ENCODE assay signal across 27 cellular contexts in genomic region chr20:5161536-5162164, GRCh38.
"Had no signal": no experiment of that assay in that cellular context is flagged by ENCODE, and none has a peak within 500 bp of the region (broad histone marks: within the 10 kb centered on the region; RNA-seq: fewer than 3 reads in every experiment).

No MANE protein-coding gene starts in this region.

- H3K36me3 ChIP-seq: Peyer's patch, SJCRH30 had no signal

- H3K36me3 Mint-ChIP-seq: brain had no signal

- H3K27me3 ChIP-seq: Peyer's patch, SJCRH30 had no signal

- H3K27ac Mint-ChIP-seq: activated CD4-positive, alpha-beta T cell treated with anti-CD3 and anti-CD28 coated beads, Interleukin-2, amount 10 ng/mL, durations not matched to agents 24 days and 14 days; activated CD8-positive, alpha-beta T cell treated with anti-CD3 and anti-CD28 coated beads for 36 hours; activated naive CD4-positive, alpha-beta T cell treated with anti-CD3 and anti-CD28 coated beads for 36 hours; activated naive CD8-positive, alpha-beta T cell; activated naive CD8-positive, alpha-beta T cell treated with anti-CD3 and anti-CD28 coated beads, Interleukin-2, amount 50 U/mL, for 24 hours; activated T-helper 1 cell treated with anti-CD3 and anti-CD28 coated beads, Interleukin-12 subunit alpha, Interleukin-12 subunit beta, Interleukin-2, Interleukin-4 antibody, amounts not matched to agents 30 ng/mL and 10 ng/mL and 1 ng/mL, durations not matched to agents 14 hours and 24 hours and 36 hours; brain; T-helper 1 cell treated with Interleukin-12 subunit alpha and Interleukin-12 subunit beta and Interleukin-4 antibody, amounts not matched to agents 30 μg/mL and 1 μg/mL, for 36 hours; T-helper 2 cell treated with Interferon-gamma antibody and Interleukin-4, amounts not matched to agents 5 μg/mL and 100 μg/mL, for 36 hours had no signal

- DNase-seq: activated CD4-positive, alpha-beta T cell treated with anti-CD3 and anti-CD28 coated beads, Interleukin-2, amount 10 ng/mL, durations not matched to agents 24 days and 14 days; activated CD4-positive, alpha-beta T cell treated with anti-CD3 and anti-CD28 coated beads, Interleukin-2, amount 50 U/mL, for 4 hours; activated CD8-positive, alpha-beta T cell treated with anti-CD3 and anti-CD28 coated beads for 36 hours; activated gamma-delta T cell treated with Interleukin-2 at 50 U/mL for 16 hours; activated naive CD4-positive, alpha-beta T cell treated with anti-CD3 and anti-CD28 coated beads for 36 hours; activated naive CD8-positive, alpha-beta T cell treated with anti-CD3 and anti-CD28 coated beads, Interleukin-2, amount 50 U/mL, for 24 hours; activated T-cell treated with anti-CD3 and anti-CD28 coated beads, Interleukin-2, amount 50 U/mL, for 4 hours; anterior cingulate cortex; MV-4-11; NCI-H1092; NCI-H1436 treated with DMSO at 0.1 percent for 48 hours; NCI-H1694 treated with DMSO at 0.1 percent for 48 hours; NCI-H2029; NCI-H345; NCI-H524 treated with DMSO at 0.1 percent for 48 hours; Peyer's patch; RPMI8226; SJCRH30 had no signal

- H3K4me3 Mint-ChIP-seq: activated CD4-positive, alpha-beta T cell treated with anti-CD3 and anti-CD28 coated beads, Interleukin-2, amount 10 ng/mL, durations not matched to agents 24 days and 14 days; activated CD8-positive, alpha-beta T cell treated with anti-CD3 and anti-CD28 coated beads for 36 hours; activated naive CD4-positive, alpha-beta T cell treated with anti-CD3 and anti-CD28 coated beads for 36 hours; activated naive CD8-positive, alpha-beta T cell; activated naive CD8-positive, alpha-beta T cell treated with anti-CD3 and anti-CD28 coated beads, Interleukin-2, amount 50 U/mL, for 24 hours; activated T-cell treated with anti-CD3 and anti-CD28 coated beads, Interleukin-2, amount 50 U/mL, for 4 hours; activated T-helper 1 cell treated with anti-CD3 and anti-CD28 coated beads, Interleukin-12 subunit alpha, Interleukin-12 subunit beta, Interleukin-2, Interleukin-4 antibody, amounts not matched to agents 30 ng/mL and 10 ng/mL and 1 ng/mL, durations not matched to agents 14 hours and 24 hours and 36 hours; brain; T-helper 1 cell treated with Interleukin-12 subunit alpha and Interleukin-12 subunit beta and Interleukin-4 antibody, amounts not matched to agents 30 μg/mL and 1 μg/mL, for 36 hours; T-helper 2 cell treated with Interferon-gamma antibody and Interleukin-4, amounts not matched to agents 5 μg/mL and 100 μg/mL, for 36 hours had no signal

- ATAC-seq: activated CD8-positive, alpha-beta T cell treated with anti-CD3 and anti-CD28 coated beads for 36 hours; activated naive CD8-positive, alpha-beta T cell treated with anti-CD3 and anti-CD28 coated beads, Interleukin-2, amount 50 U/mL, for 24 hours; activated T-cell treated with anti-CD3 and anti-CD28 coated beads, Interleukin-2, amount 50 U/mL, for 4 hours had no signal

- H3K4me3 ChIP-seq: Peyer's patch, SJCRH30, SK-N-MC had no signal

- H3K4me1 ChIP-seq: SJCRH30 had no signal

- H3K27me3 Mint-ChIP-seq: activated CD4-positive, alpha-beta T cell treated with anti-CD3 and anti-CD28 coated beads, Interleukin-2, amount 10 ng/mL, durations not matched to agents 24 days and 14 days; activated CD8-positive, alpha-beta T cell treated with anti-CD3 and anti-CD28 coated beads for 36 hours; activated naive CD8-positive, alpha-beta T cell; activated naive CD8-positive, alpha-beta T cell treated with anti-CD3 and anti-CD28 coated beads, Interleukin-2, amount 50 U/mL, for 24 hours; brain had no signal

- H3K9me3 Mint-ChIP-seq: activated CD4-positive, alpha-beta T cell treated with anti-CD3 and anti-CD28 coated beads, Interleukin-2, amount 10 ng/mL, durations not matched to agents 24 days and 14 days; activated CD8-positive, alpha-beta T cell treated with anti-CD3 and anti-CD28 coated beads for 36 hours; activated naive CD4-positive, alpha-beta T cell treated with anti-CD3 and anti-CD28 coated beads for 36 hours; activated naive CD8-positive, alpha-beta T cell treated with anti-CD3 and anti-CD28 coated beads, Interleukin-2, amount 50 U/mL, for 24 hours; activated T-cell treated with anti-CD3 and anti-CD28 coated beads, Interleukin-2, amount 50 U/mL, for 4 hours; activated T-helper 1 cell treated with anti-CD3 and anti-CD28 coated beads, Interleukin-12 subunit alpha, Interleukin-12 subunit beta, Interleukin-2, Interleukin-4 antibody, amounts not matched to agents 30 ng/mL and 10 ng/mL and 1 ng/mL, durations not matched to agents 14 hours and 24 hours and 36 hours; brain; T-helper 1 cell treated with Interleukin-12 subunit alpha and Interleukin-12 subunit beta and Interleukin-4 antibody, amounts not matched to agents 30 μg/mL and 1 μg/mL, for 36 hours; T-helper 2 cell treated with Interferon-gamma antibody and Interleukin-4, amounts not matched to agents 5 μg/mL and 100 μg/mL, for 36 hours had no signal

- H3K9me3 ChIP-seq: Peyer's patch, SJCRH30 had no signal

- H3K9ac ChIP-seq: KMS-11 had no signal

- H3K27ac ChIP-seq: KMS-11, Peyer's patch, SJCRH30, SK-N-MC had no signal

- FAIRE-seq: bronchial epithelial cell, TTC549 had no signal

- H3K4me2 ChIP-seq: KMS-11 had no signal
